9 cellular contexts compared by ENCODE assay signal in the genomic region with DNA sequence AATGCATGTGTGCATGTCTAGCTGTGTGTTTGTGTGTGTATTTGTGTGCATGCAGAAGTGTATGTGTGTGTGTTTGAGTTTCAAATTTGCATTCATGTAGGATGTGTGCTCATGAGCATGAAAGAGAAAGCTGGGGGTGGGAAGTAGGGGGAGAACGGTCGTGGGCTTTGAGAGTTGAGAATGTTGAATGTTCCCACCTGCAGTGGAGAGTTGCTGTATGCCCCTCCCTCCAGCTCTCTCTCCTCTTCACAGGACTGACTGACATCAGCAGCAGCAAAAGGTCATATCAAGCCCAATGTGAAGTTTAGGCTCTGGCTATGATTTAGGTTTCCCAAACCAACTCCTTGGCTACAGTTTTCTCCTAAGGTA.
A peak's percentile ranks its signal among the peaks of the same experiment; 100 is the strongest.
DNase-seq lines count a peak whose midpoint lies in the region; ATAC-seq and TF ChIP-seq lines count a peak whose summit lies in the region.
"Had no signal": no experiment of that assay in that cellular context is flagged by ENCODE, and none has a peak within 500 bp of the region (broad histone marks: within the 10 kb centered on the region; RNA-seq: fewer than 3 reads in every experiment).

No MANE protein-coding gene starts in this region.

- H3K27ac Mint-ChIP-seq in activated CD4-positive, alpha-beta T cell treated with anti-CD3 and anti-CD28 coated beads, Interleukin-2, amount 10 ng/mL, durations not matched to agents 7 days and 5 days = no peak overlapping the region
- H3K27ac Mint-ChIP-seq: stimulated activated naive CD8-positive, alpha-beta T cell treated with anti-CD3 and anti-CD28 coated beads, Interleukin-15, Interleukin-2, amounts not matched to agents 100 ng/mL and 50 ng/mL, for 24 hours had no signal

- no peaks in the 10 kb centered on the region for H3K9me3 ChIP-seq in PC-9 (ENCODE audit: insufficient read depth, low read depth)

- no peaks in the 10 kb centered on the region for H3K9me2 ChIP-seq in PC-9 (ENCODE audit: insufficient read depth)

- H3K4me3 ChIP-seq in H7 (ENCODE audit: insufficient read depth, low read depth, low read length) (no peak overlapping the region), PC-9 (no peak overlapping the region)

- peak; percentile 8 for ATAC-seq in sciatic nerve

- no peaks in the 10 kb centered on the region for H3K27me3 ChIP-seq in H7 (ENCODE audit: control insufficient read depth, insufficient read depth, low read length)
- no peaks in the 10 kb centered on the region for H3K27me3 ChIP-seq in PC-9 (ENCODE audit: insufficient read depth, low read depth)

- peaks cover 4% of the 10 kb centered on the region for H3K4me1 Mint-ChIP-seq in activated CD4-positive, alpha-beta T cell treated with anti-CD3 and anti-CD28 coated beads, Interleukin-2, amount 10 ng/mL, durations not matched to agents 7 days and 5 days

- H2AFZ ChIP-seq in PC-9 = no peak overlapping the region

- H4K20me1 ChIP-seq in PC-9 (ENCODE audit: insufficient read depth) = no peaks in the 10 kb centered on the region

- DNase-seq in H7 (peak; percentile 35), PC-9 (no peak), glomerular visceral epithelial cell (ENCODE audit: extremely low spot score) (peak; percentile 33), sciatic nerve (ENCODE audit: low spot score) (no peak), DMS53 treated with DMSO at 0.1 percent for 48 hours (lab: John Stamatoyannopoulos, UW; ENCODE audit: unreplicated experiment) (no peak), SHP77 treated with DMSO at 0.1 percent for 48 hours (lab: John Stamatoyannopoulos, UW) (no peak)
- DNase-seq in activated CD4-positive, alpha-beta T cell treated with anti-CD3 and anti-CD28 coated beads, Interleukin-2, amount 10 ng/mL, durations not matched to agents 7 days and 5 days = no peak
- DNase-seq: activated CD4-positive, alpha-beta T cell treated with anti-CD3 and anti-CD28 coated beads for 1 hour had no signal

- BruUV-seq in PC-9 (replicated peaks; lab: Mats Ljungman, UMichigan) = TSS peak; percentile 82

- POLR2A ChIA-PET in PC-9 (lab: Charles Lee; ENCODE audit: unreplicated experiment) = interaction anchor here (0.6 kb wide), 1 partner anchor 32 kb away, joined by 33 read pairs; no protein-coding TSS in a partner anchor
- POLR2A ChIA-PET in activated CD4-positive, alpha-beta T cell treated with anti-CD3 and anti-CD28 coated beads, Interleukin-2, amount 10 ng/mL, durations not matched to agents 7 days and 5 days (lab: Charles Lee) = no interaction called here

- no peaks in the 10 kb centered on the region for H3K27me3 Mint-ChIP-seq in activated CD4-positive, alpha-beta T cell treated with anti-CD3 and anti-CD28 coated beads, Interleukin-2, amount 10 ng/mL, durations not matched to agents 7 days and 5 days
- H3K27me3 Mint-ChIP-seq: stimulated activated naive CD8-positive, alpha-beta T cell treated with anti-CD3 and anti-CD28 coated beads, Interleukin-15, Interleukin-2, amounts not matched to agents 100 ng/mL and 50 ng/mL, for 24 hours had no signal

- H3K27ac ChIP-seq in PC-9 = peak overlapping the region; percentile 85

- no peak for TF ChIP-seq CTCF in PC-9 (conservative IDR thresholded peaks at IDR 0.05)

- H3K4me1 ChIP-seq in PC-9 (replicated peaks; ENCODE audit: insufficient read depth) = peaks cover 41% of the 10 kb centered on the region

- H3K79me2 ChIP-seq in PC-9 (ENCODE audit: low read depth) = no peaks in the 10 kb centered on the region

- no peak overlapping the region for H3K4me3 Mint-ChIP-seq in activated CD4-positive, alpha-beta T cell treated with anti-CD3 and anti-CD28 coated beads, Interleukin-2, amount 10 ng/mL, durations not matched to agents 7 days and 5 days
- H3K4me3 Mint-ChIP-seq: stimulated activated naive CD8-positive, alpha-beta T cell treated with anti-CD3 and anti-CD28 coated beads, Interleukin-15, Interleukin-2, amounts not matched to agents 100 ng/mL and 50 ng/mL, for 24 hours had no signal

- intact Hi-C loops in PC-9 (cut with micrococcal nuclease; ENCODE audit: unreplicated experiment) = loop anchor here (2.0 kb wide), 1 partner anchor 26 kb away; no protein-coding TSS in a partner anchor
- intact Hi-C loops in sciatic nerve (cut with DNase I) = no loop called here

- H3K4me2 ChIP-seq in PC-9 = peak overlapping the region; percentile 57

- H3F3A ChIP-seq in PC-9 (ENCODE audit: insufficient read depth, low read depth) = peaks cover 24% of the 10 kb centered on the region

- H3K36me3 ChIP-seq in H7 (replicated peaks; ENCODE audit: control insufficient read depth, insufficient read depth, low read length) = no peaks in the 10 kb centered on the region
- no peaks in the 10 kb centered on the region for H3K36me3 ChIP-seq in PC-9 (ENCODE audit: low read depth)

- CTCF ChIA-PET in PC-9 (lab: Charles Lee) = interaction anchor here (0.7 kb wide), 1 partner anchor 122 kb away, joined by 3 read pairs; no protein-coding TSS in a partner anchor
- CTCF ChIA-PET in activated CD4-positive, alpha-beta T cell treated with anti-CD3 and anti-CD28 coated beads, Interleukin-2, amount 10 ng/mL, durations not matched to agents 7 days and 5 days (lab: Charles Lee) = interaction anchor here (0.7 to 2.2 kb wide), 6 partner anchors 10 to 274 kb away, joined by 3 to 9 read pairs (median 4); no protein-coding TSS in a partner anchor

- no peaks in the 10 kb centered on the region for H3K9me3 Mint-ChIP-seq in activated CD4-positive, alpha-beta T cell treated with anti-CD3 and anti-CD28 coated beads, Interleukin-2, amount 10 ng/mL, durations not matched to agents 7 days and 5 days
- H3K9me3 Mint-ChIP-seq: stimulated activated naive CD8-positive, alpha-beta T cell treated with anti-CD3 and anti-CD28 coated beads, Interleukin-15, Interleukin-2, amounts not matched to agents 100 ng/mL and 50 ng/mL, for 24 hours had no signal

- H3K36me3 Mint-ChIP-seq in activated CD4-positive, alpha-beta T cell treated with anti-CD3 and anti-CD28 coated beads, Interleukin-2, amount 10 ng/mL, durations not matched to agents 7 days and 5 days (ENCODE audit: low read depth) = no peaks in the 10 kb centered on the region

Comparison
In these comparisons a context has a peak if more than half of its experiments do, and no peak if none do; other contexts are left out.
1. DNase-seq: peak in H7 (single experiment) and glomerular visceral epithelial cell (single experiment); none in PC-9 (0 of 2), sciatic nerve (single experiment), activated CD4-positive, alpha-beta T cell treated with anti-CD3 and anti-CD28 coated beads, Interleukin-2, amount 10 ng/mL, durations not matched to agents 7 days and 5 days (single experiment), DMS53 treated with DMSO at 0.1 percent for 48 hours (single experiment) and SHP77 treated with DMSO at 0.1 percent for 48 hours (single experiment).